ENCODE assay signal across 24 cellular contexts in the genomic region with DNA sequence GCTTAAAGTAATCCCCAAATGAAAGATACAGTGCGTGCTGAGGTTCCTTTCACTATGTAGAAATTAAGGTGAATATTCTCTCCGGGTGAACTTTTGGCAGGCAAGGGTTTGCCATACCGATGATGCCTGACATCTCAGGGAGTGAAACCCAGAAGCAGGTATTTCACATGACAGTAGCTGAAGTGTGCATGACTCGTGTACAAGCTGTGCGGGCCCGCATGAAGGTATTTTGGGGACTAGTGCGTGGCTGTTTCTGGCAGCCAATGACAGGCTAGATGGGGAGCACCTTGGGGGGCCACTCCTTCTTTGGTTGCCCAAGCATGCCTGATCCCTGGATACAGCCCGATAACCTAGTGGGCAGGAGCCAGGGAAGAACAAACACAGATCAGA.
A peak's percentile ranks its signal among the peaks of the same experiment; 100 is the strongest.
DNase-seq lines count a peak whose midpoint lies in the region; ATAC-seq, FAIRE-seq and TF ChIP-seq lines count a peak whose summit lies in the region.
"Had no signal": no experiment of that assay in that cellular context is flagged by ENCODE, and none has a peak within 500 bp of the region (broad histone marks: within the 10 kb centered on the region; RNA-seq: fewer than 3 reads in every experiment).

No MANE protein-coding gene starts in this region.

- no peaks in the 10 kb centered on the region for H3K27me3 ChIP-seq in trophoblast cell (ENCODE audit: insufficient read depth, low read length)
- H3K27me3 ChIP-seq in small intestine (ENCODE audit: control insufficient read depth in 2 of 2, insufficient read depth in 2 of 2, low read length in 2 of 2), result no peaks in the 10 kb centered on the region
- H3K27me3 ChIP-seq: BE2C; BLaER1 treated with 17β-estradiol and CSF1 and Interleukin-3, amounts not matched to agents 10 nM and 100 nM had no signal

- no peak overlapping the region for H3K4me2 ChIP-seq in trophoblast cell (ENCODE audit: low read length)
- H3K4me2 ChIP-seq: A549; BLaER1 treated with 17β-estradiol and CSF1 and Interleukin-3, amounts not matched to agents 10 nM and 100 nM had no signal

- H3K9me3 ChIP-seq in trophoblast cell (ENCODE audit: insufficient read depth, low read depth, low read length) (no peaks in the 10 kb centered on the region), small intestine (ENCODE audit: control insufficient read depth, low read depth) (no peaks in the 10 kb centered on the region)
- H3K9me3 ChIP-seq: A549; BE2C; BLaER1 treated with 17β-estradiol and CSF1 and Interleukin-3, amounts not matched to agents 10 nM and 100 nM had no signal

- H3K4me3 Mint-ChIP-seq in memory B cell, result no peak overlapping the region
- H3K4me3 Mint-ChIP-seq: CD14-positive monocyte; CD4-positive, alpha-beta T cell; CD8-positive, alpha-beta memory T cell had no signal

- H3K79me1 ChIP-seq in trophoblast cell (ENCODE audit: low read length), result peaks cover 3% of the 10 kb centered on the region

- no peaks in the 10 kb centered on the region for H3K79me2 ChIP-seq in trophoblast cell (ENCODE audit: control insufficient read depth, insufficient read depth, low read length, poor library complexity)

- peaks cover 3% of the 10 kb centered on the region for H3K4me1 Mint-ChIP-seq in memory B cell
- H3K4me1 Mint-ChIP-seq: CD14-positive monocyte had no signal

- peaks cover 4% of the 10 kb centered on the region for H3K36me3 Mint-ChIP-seq in memory B cell
- H3K36me3 Mint-ChIP-seq: CD14-positive monocyte had no signal

- no peak overlapping the region for H4K12ac ChIP-seq in trophoblast cell (ENCODE audit: low read depth, low read length)

- no peak overlapping the region for H3K23ac ChIP-seq in trophoblast cell (ENCODE audit: low read length)

- H3K4ac ChIP-seq in trophoblast cell (ENCODE audit: low read depth, low read length), result no peak overlapping the region

- H3K4me3 ChIP-seq in epithelial cell of esophagus (ENCODE audit: low read length) (no peak overlapping the region), trophoblast cell (ENCODE audit: low read depth, low read length) (no peak overlapping the region), small intestine (ENCODE audit: low read depth in 1 of 2, low read length in 2 of 2) (no peak overlapping the region)
- H3K4me3 ChIP-seq: A549; BLaER1 treated with 17β-estradiol and CSF1 and Interleukin-3, amounts not matched to agents 10 nM and 100 nM; GM23248 had no signal

- no peak overlapping the region for H2BK12ac ChIP-seq in trophoblast cell (ENCODE audit: low read length)

- H2BK120ac ChIP-seq in trophoblast cell (ENCODE audit: insufficient read depth, low read length, poor library complexity), result no peak overlapping the region

- no peak overlapping the region for H2BK5ac ChIP-seq in trophoblast cell (ENCODE audit: low read depth, low read length, poor library complexity)

- no peaks in the 10 kb centered on the region for H3K27me3 Mint-ChIP-seq in memory B cell
- H3K27me3 Mint-ChIP-seq: CD4-positive, alpha-beta T cell; CD8-positive, alpha-beta memory T cell had no signal

- H3K27ac ChIP-seq in trophoblast cell (ENCODE audit: low read depth, low read length) (no peak overlapping the region), small intestine (ENCODE audit: low read depth in 1 of 2, low read length in 1 of 2) (no peak overlapping the region)
- H3K27ac ChIP-seq: A549; BLaER1 treated with 17β-estradiol and CSF1 and Interleukin-3, amounts not matched to agents 10 nM and 100 nM; GM23248 had no signal

- no peak for ATAC-seq in memory B cell (ENCODE audit: low read depth)
- no peak for ATAC-seq in GM19463 (IDR thresholded peaks at IDR 0.05; ENCODE audit: unreplicated experiment)
- ATAC-seq: A549 had no signal

- no peaks in the 10 kb centered on the region for H3K9me3 Mint-ChIP-seq in memory B cell
- H3K9me3 Mint-ChIP-seq: CD14-positive monocyte; CD4-positive, alpha-beta T cell; CD8-positive, alpha-beta memory T cell had no signal

- no peak for FAIRE-seq in small intestine (lab: Jason Lieb, UNC)
- FAIRE-seq: A549, GM12891, H1 had no signal

- no peaks in the 10 kb centered on the region for H3K36me3 ChIP-seq in trophoblast cell (ENCODE audit: control insufficient read depth in 1 of 2, insufficient read depth in 2 of 2, low read length in 2 of 2)
- no peaks in the 10 kb centered on the region for H3K36me3 ChIP-seq in small intestine (ENCODE audit: control insufficient read depth in 2 of 2, insufficient read depth in 2 of 2, low read length in 2 of 2)
- H3K36me3 ChIP-seq: BLaER1 treated with 17β-estradiol and CSF1 and Interleukin-3, amounts not matched to agents 10 nM and 100 nM had no signal

- no peak overlapping the region for H3K18ac ChIP-seq in trophoblast cell (ENCODE audit: low read length)

- no CpG with 5 or more reads among the region's 8 CpGs for WGBS in trophoblast cell (ENCODE audit: extremely low coverage, insufficient coverage, insufficient read length)
- 94 to 95% (median 95%) methylated on average over 8 of the region's 8 CpGs for WGBS in small intestine, 3 donors

- H2AFZ ChIP-seq in trophoblast cell (ENCODE audit: insufficient read depth, low read length, poor library complexity), result no peak overlapping the region
- H2AFZ ChIP-seq: GM23248 had no signal

- H3K4me1 ChIP-seq in trophoblast cell (ENCODE audit: control insufficient read depth in 1 of 2, insufficient read depth in 2 of 2, low read length in 2 of 2) (peaks cover 5 to 9% of the 10 kb centered on the region in 2 experiments), small intestine (ENCODE audit: control insufficient read depth in 2 of 2, insufficient read depth in 1 of 2, low read depth in 1 of 2, low read length in 1 of 2) (no peaks in the 10 kb centered on the region)
- H3K4me1 ChIP-seq: A549 had no signal

- no peak overlapping the region for H3K14ac ChIP-seq in trophoblast cell (ENCODE audit: low read length)

- in situ Hi-C loops in G401 (cut with HindIII; ENCODE audit: low sequenced_read_pairs), result no loop called here

- H3K27ac Mint-ChIP-seq in memory B cell, result peak overlapping the region; percentile 66
- H3K27ac Mint-ChIP-seq: CD4-positive, alpha-beta T cell had no signal

- no peak overlapping the region for H2AK5ac ChIP-seq in trophoblast cell (ENCODE audit: low read length)

- DNase-seq in G401 (ENCODE audit: low spot score) (peak; percentile 24), epithelial cell of esophagus (ENCODE audit: low read depth) (peak; percentile 2), memory B cell (ENCODE audit: low spot score in 2 of 2) (no peak), trophoblast cell (peak; percentile 80 to 90), small intestine (no peak), NCI-H2107 (lab: John Stamatoyannopoulos, UW) (no peak)
- DNase-seq: 8988T; ACHN; AML-193; BE2C; CD4-positive, alpha-beta T cell; CD8-positive, alpha-beta memory T cell; DMS 273 treated with DMSO at 0.1 percent for 48 hours; DND-41; GF-D8; GM23248; H7; HCEC 1CT had no signal

- H3K9ac ChIP-seq in trophoblast cell (ENCODE audit: low read length), result no peak overlapping the region
- H3K9ac ChIP-seq: BLaER1 treated with 17β-estradiol and CSF1 and Interleukin-3, amounts not matched to agents 10 nM and 100 nM; GM23248 had no signal

- no peak for TF ChIP-seq CTCF in epithelial cell of esophagus (IDR thresholded peaks at IDR 0.05; ENCODE audit: insufficient read depth, low read depth, low read length, missing control alignments)

- H4K91ac ChIP-seq in trophoblast cell (ENCODE audit: low read depth, low read length), result no peak overlapping the region

- no peak overlapping the region for H4K8ac ChIP-seq in trophoblast cell (ENCODE audit: low read depth, low read length)

Comparison
In these comparisons a context has a peak if more than half of its experiments do, and no peak if none do; other contexts are left out.
1. DNase-seq: peak in G401 (single experiment), epithelial cell of esophagus (single experiment) and trophoblast cell (2 of 2); none in memory B cell (0 of 2), small intestine (single experiment) and NCI-H2107 (single experiment).